ENCODE assay signal across 7 cellular contexts in the genomic region with DNA sequence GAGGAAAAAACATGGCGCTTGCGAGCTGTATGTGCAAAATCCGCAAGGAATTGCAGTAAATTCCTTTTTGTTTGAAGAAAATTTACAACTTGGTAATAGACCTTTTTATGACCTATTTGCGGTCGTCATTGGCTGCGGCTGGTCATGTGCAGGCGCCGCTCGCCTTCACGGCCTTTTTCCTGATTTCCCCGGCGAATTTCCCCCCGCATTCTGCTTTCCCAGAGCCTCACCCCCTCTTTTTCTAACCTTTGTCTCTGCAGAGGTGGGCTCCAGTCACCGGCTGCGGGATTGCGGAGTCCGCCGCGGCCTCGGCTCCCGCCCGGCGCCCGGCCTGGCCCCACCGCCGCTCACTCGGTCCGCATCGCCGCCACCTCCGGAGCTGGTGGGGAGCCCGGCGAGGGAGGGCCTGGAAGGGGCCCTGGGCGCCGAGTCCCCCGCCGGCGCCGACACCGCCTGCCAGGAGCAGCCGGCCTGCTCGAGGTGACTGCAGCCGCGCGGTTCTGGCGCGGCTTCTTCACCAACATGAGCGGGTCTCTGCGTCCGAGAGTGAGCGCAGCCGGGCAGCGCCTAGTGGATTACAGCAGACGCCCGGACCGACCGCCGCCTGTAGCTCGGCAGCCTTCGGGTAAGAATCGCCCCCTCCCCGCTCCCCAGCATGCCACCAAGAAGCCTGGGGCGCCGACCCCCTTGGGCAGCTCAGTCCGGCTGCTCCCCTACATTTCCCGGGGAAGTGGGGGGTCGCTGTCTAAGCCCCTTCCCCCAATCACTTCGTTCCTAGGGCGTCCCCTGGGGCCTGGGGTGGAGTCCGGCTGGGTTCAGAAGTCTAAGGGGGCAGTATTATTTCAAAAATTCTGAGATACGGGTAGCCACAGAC. TPM values are rescaled to one million over a fixed set of nuclear protein-coding genes. Genes with fewer than 3 reads are reported as not detected.
A peak's percentile ranks its signal among the peaks of the same experiment; 100 is the strongest.
DNase-seq lines count a peak whose midpoint lies in the region; FAIRE-seq and TF ChIP-seq lines count a peak whose summit lies in the region.
"Had no signal": no experiment of that assay in that cellular context is flagged by ENCODE, and none has a peak within 500 bp of the region (broad histone marks: within the 10 kb centered on the region; RNA-seq: fewer than 3 reads in every experiment).

No MANE protein-coding gene starts in this region.

- TF ChIP-seq CTCF in endothelial cell of umbilical vein (IDR thresholded peaks at IDR 0.05; ENCODE audit: extremely low read depth in 1 of 2, insufficient read depth in 1 of 2, low read depth in 1 of 2, low read length in 2 of 2), result no peak

- H3K27me3 ChIP-seq in endothelial cell of umbilical vein (ENCODE audit: control insufficient read depth in 2 of 2, insufficient read depth in 2 of 2, low read length in 2 of 2), result no peaks in the 10 kb centered on the region
- H3K27me3 ChIP-seq in small intestine (ENCODE audit: control insufficient read depth in 2 of 2, insufficient read depth in 2 of 2, low read length in 2 of 2), result peaks cover 6 to 50% of the 10 kb centered on the region in 2 donors

- peak; percentile 94 for TF ChIP-seq POLR2A in endothelial cell of umbilical vein (IDR thresholded peaks at IDR 0.05; ENCODE audit: low read depth, low read length)

- 2 to 3% (median 2%) methylated on average over 63 to 71 of the region's 71 CpGs for WGBS in small intestine, 3 donors

- BruUV-seq in endothelial cell of umbilical vein (replicated peaks; lab: Mats Ljungman, UMichigan), result no TSS peak

- POLR2A ChIA-PET in endothelial cell of umbilical vein (lab: Charles Lee), result interaction anchor here (1.2 kb wide), 1 partner anchor 418 kb away, joined by 3 read pairs; no protein-coding TSS in a partner anchor

- FAIRE-seq in endothelial cell of umbilical vein (lab: Jason Lieb, UNC) (no peak), small intestine (lab: Jason Lieb, UNC) (no peak)

- peak overlapping the region; percentile 55 for H2AFZ ChIP-seq in endothelial cell of umbilical vein (ENCODE audit: low read depth, low read length)

- H3K4me3 ChIP-seq in endothelial cell of umbilical vein (replicated peaks in 1 of 3; ENCODE audit: insufficient read depth in 1 of 3, low read depth in 1 of 3, low read length in 3 of 3), result peak overlapping the region; percentile 73 to 91 (median 86)
- peak overlapping the region; percentile 54 to 60 for H3K4me3 ChIP-seq in small intestine (ENCODE audit: low read depth in 1 of 2, low read length in 2 of 2)

- intact Hi-C loops in endothelial cell of umbilical vein (cut with micrococcal nuclease), result no loop called here

- H3K36me3 ChIP-seq in endothelial cell of umbilical vein (ENCODE audit: control insufficient read depth in 2 of 2, extremely low read depth in 1 of 2, insufficient read depth in 2 of 2, low read length in 2 of 2) (no peaks in the 10 kb centered on the region), small intestine (ENCODE audit: control insufficient read depth in 2 of 2, insufficient read depth in 2 of 2, low read length in 2 of 2) (no peaks in the 10 kb centered on the region)

- CTCF ChIA-PET in endothelial cell of umbilical vein (lab: Charles Lee), result interaction anchor here (0.7 to 6.9 kb wide), 9 partner anchors 9 to 678 kb away, joined by 3 to 227 read pairs (median 8); no protein-coding TSS in a partner anchor

- dilution Hi-C loops in endothelial cell of umbilical vein (cut with MboI; ENCODE audit: extremely low pct_ligation_motif_present, low sequenced_read_pairs), result loop anchor here (25.0 kb wide), 1 partner anchor 501 kb away; no protein-coding TSS in a partner anchor

- peak overlapping the region; percentile 99 for H3K4me2 ChIP-seq in endothelial cell of umbilical vein (ENCODE audit: insufficient read depth, low read length)

- H3K79me2 ChIP-seq in endothelial cell of umbilical vein (ENCODE audit: control insufficient read depth, insufficient read depth, low read length), result peaks cover 51% of the 10 kb centered on the region

- DNase-seq in DMS 273 (lab: John Stamatoyannopoulos, UW; ENCODE audit: unreplicated experiment) (peak; percentile 68), DMS 273 treated with DMSO at 0.1 percent for 48 hours (lab: John Stamatoyannopoulos, UW) (no peak), endothelial cell of umbilical vein (ENCODE audit: low read depth, low spot score) (peak; percentile 79), small intestine (no peak), amygdala (lab: John Stamatoyannopoulos, UW) (no peak), KG1 (lab: John Stamatoyannopoulos, UW) (no peak)

- H3K27ac ChIP-seq in endothelial cell of umbilical vein (ENCODE audit: insufficient read depth, low read depth, low read length) (peak overlapping the region; percentile 86), small intestine (ENCODE audit: low read depth in 1 of 2, low read length in 1 of 2) (peak overlapping the region in 1 of 2 donors; percentile 60)
- H3K27ac ChIP-seq: 22Rv1 had no signal

- H3K4me1 ChIP-seq in endothelial cell of umbilical vein (ENCODE audit: control insufficient read depth, extremely low read depth, insufficient read depth, low read length) (peaks cover 55% of the 10 kb centered on the region), small intestine (ENCODE audit: control insufficient read depth in 2 of 2, insufficient read depth in 1 of 2, low read depth in 1 of 2, low read length in 1 of 2) (no peaks in the 10 kb centered on the region)

- no peaks in the 10 kb centered on the region for H4K20me1 ChIP-seq in endothelial cell of umbilical vein (replicated peaks; ENCODE audit: control insufficient read depth, extremely low read depth, insufficient read depth, low read length)

- H3K9ac ChIP-seq in endothelial cell of umbilical vein (replicated peaks; ENCODE audit: extremely low read depth, insufficient read depth, low read length), result peak overlapping the region; percentile 66

- H3K9me3 ChIP-seq in endothelial cell of umbilical vein (replicated peaks; ENCODE audit: control insufficient read depth, insufficient read depth, low read length) (no peaks in the 10 kb centered on the region), small intestine (ENCODE audit: control insufficient read depth, low read depth) (no peaks in the 10 kb centered on the region)

- no peaks in the 10 kb centered on the region for H3K9me1 ChIP-seq in endothelial cell of umbilical vein (replicated peaks; ENCODE audit: control insufficient read depth, extremely low read depth, insufficient read depth, low read length)

RNA-seq across cellular contexts. Expression of gene HOXD8, which starts 7.1 kb away (rescaled TPM):
- total RNA-seq in endothelial cell of umbilical vein, result 14.9 and 15.6 TPM in 2 replicates
- polyA plus RNA-seq in endothelial cell of umbilical vein (6.4 and 7.2 TPM in 2 replicates), small intestine (1 to 10 TPM in 2 of 3 donors, under 1 TPM in 1; 0.89 to 5.3 (median 1.9) TPM)
- polyA plus RNA-seq in endothelial cell of umbilical vein (2011; cell fraction: cytosol; rRNA removed), result 7.9 and 8.0 TPM in 2 replicates
- polyA plus RNA-seq in endothelial cell of umbilical vein (2011; cell fraction: nucleus; rRNA removed), result 5.3 and 7.6 TPM in 2 replicates
- polyA plus RNA-seq in endothelial cell of umbilical vein (2012), result 13.0 and 15.6 TPM in 2 replicates
- polyA minus RNA-seq in endothelial cell of umbilical vein, result 3.2 and 4.6 TPM in 2 replicates
- not detected for polyA minus RNA-seq in endothelial cell of umbilical vein (2011; cell fraction: cytosol; rRNA and poly(A)+ RNA removed)
- 2.6 and 3.6 TPM in 2 replicates for polyA minus RNA-seq in endothelial cell of umbilical vein (2011; cell fraction: nucleus; rRNA and poly(A)+ RNA removed)

RNA-seq across cellular contexts. Expression of gene HOXD9, which starts 14.1 kb away (rescaled TPM):
- 3.5 and 3.9 TPM in 2 replicates for total RNA-seq in endothelial cell of umbilical vein
- polyA plus RNA-seq in endothelial cell of umbilical vein (1.9 and 2.3 TPM in 2 replicates), small intestine (1 to 10 TPM in 1 of 3 donors, under 1 TPM in 1, not detected in 1; 0.27 to 1.9 TPM)
- polyA plus RNA-seq in endothelial cell of umbilical vein (2011; cell fraction: cytosol; rRNA removed), result 1.2 and 1.9 TPM in 2 replicates
- 1.0 and 1.2 TPM in 2 replicates for polyA plus RNA-seq in endothelial cell of umbilical vein (2011; cell fraction: nucleus; rRNA removed)
- 3.6 and 4.5 TPM in 2 replicates for polyA plus RNA-seq in endothelial cell of umbilical vein (2012)
- polyA minus RNA-seq in endothelial cell of umbilical vein, result 0.40 and 0.46 TPM in 2 replicates
- 2.0 TPM for polyA minus RNA-seq in endothelial cell of umbilical vein (2011; cell fraction: cytosol; rRNA and poly(A)+ RNA removed)
- polyA minus RNA-seq in endothelial cell of umbilical vein (2011; cell fraction: nucleus; rRNA and poly(A)+ RNA removed), result 0.53 and 1.4 TPM in 2 replicates

RNA-seq across cellular contexts. Expression of gene HOXD4, which starts 14.7 kb away (rescaled TPM):
- total RNA-seq in endothelial cell of umbilical vein, result 11.5 and 13.7 TPM in 2 replicates
- polyA plus RNA-seq in endothelial cell of umbilical vein, result 7.6 TPM in 2 replicates
- polyA plus RNA-seq in endothelial cell of umbilical vein (2011; cell fraction: cytosol; rRNA removed), result 1.2 and 2.2 TPM in 2 replicates
- polyA plus RNA-seq in endothelial cell of umbilical vein (2011; cell fraction: nucleus; rRNA removed), result 58.7 and 63.3 TPM in 2 replicates
- polyA plus RNA-seq in endothelial cell of umbilical vein (2012), result 4.0 and 6.6 TPM in 2 replicates
- 2.7 and 2.9 TPM in 2 replicates for polyA minus RNA-seq in endothelial cell of umbilical vein
- not detected for polyA minus RNA-seq in endothelial cell of umbilical vein (2011; cell fraction: cytosol; rRNA and poly(A)+ RNA removed)
- 10.7 and 10.8 TPM in 2 replicates for polyA minus RNA-seq in endothelial cell of umbilical vein (2011; cell fraction: nucleus; rRNA and poly(A)+ RNA removed)
- under 1 TPM in 1 of 3 donors, not detected in 2; 0.97 TPM for polyA plus RNA-seq in small intestine

RNA-seq across cellular contexts. Expression of gene HOXD10, which starts 20.0 kb away (rescaled TPM):
- not detected in 2 replicates for total RNA-seq in endothelial cell of umbilical vein
- polyA plus RNA-seq in endothelial cell of umbilical vein, result not detected in 2 replicates
- polyA plus RNA-seq in endothelial cell of umbilical vein (2011; cell fraction: cytosol; rRNA removed), result not detected in 2 replicates
- polyA plus RNA-seq in endothelial cell of umbilical vein (2011; cell fraction: nucleus; rRNA removed), result not detected in 2 replicates
- not detected in 2 replicates for polyA plus RNA-seq in endothelial cell of umbilical vein (2012)
- polyA minus RNA-seq in endothelial cell of umbilical vein, result not detected in 2 replicates
- polyA minus RNA-seq in endothelial cell of umbilical vein (2011; cell fraction: cytosol; rRNA and poly(A)+ RNA removed), result not detected
- not detected in 2 replicates for polyA minus RNA-seq in endothelial cell of umbilical vein (2011; cell fraction: nucleus; rRNA and poly(A)+ RNA removed)
- under 1 TPM in 1 of 3 donors, not detected in 2; 0.09 TPM for polyA plus RNA-seq in small intestine

RNA-seq across cellular contexts. Expression of gene HOXD3, which starts 20.5 kb away (rescaled TPM):
- total RNA-seq in endothelial cell of umbilical vein, result 15.3 and 20.9 TPM in 2 replicates
- polyA plus RNA-seq in endothelial cell of umbilical vein, result 2.9 and 3.3 TPM in 2 replicates
- 1.6 and 2.2 TPM in 2 replicates for polyA plus RNA-seq in endothelial cell of umbilical vein (2011; cell fraction: cytosol; rRNA removed)
- 11.1 and 12.3 TPM in 2 replicates for polyA plus RNA-seq in endothelial cell of umbilical vein (2011; cell fraction: nucleus; rRNA removed)
- 4.4 and 6.2 TPM in 2 replicates for polyA plus RNA-seq in endothelial cell of umbilical vein (2012)
- polyA minus RNA-seq in endothelial cell of umbilical vein, result 4.1 and 7.1 TPM in 2 replicates
- not detected for polyA minus RNA-seq in endothelial cell of umbilical vein (2011; cell fraction: cytosol; rRNA and poly(A)+ RNA removed)
- polyA minus RNA-seq in endothelial cell of umbilical vein (2011; cell fraction: nucleus; rRNA and poly(A)+ RNA removed), result 17.5 and 23.8 TPM in 2 replicates
- under 1 TPM in 1 of 3 donors, not detected in 2; 0.98 TPM for polyA plus RNA-seq in small intestine

Comparison
In these comparisons a context has a peak if more than half of its experiments do, and no peak if none do; other contexts are left out.
1. DNase-seq: peak in DMS 273 (single experiment) and endothelial cell of umbilical vein (single experiment); none in DMS 273 treated with DMSO at 0.1 percent for 48 hours (single experiment), small intestine (single experiment), amygdala (0 of 56) and KG1 (single experiment).